Comparison of ENCODE assay signal across 25 cellular contexts in genomic region chr6:98894810-98895209, GRCh38. TPM values are rescaled to one million over a fixed set of nuclear protein-coding genes. Genes with fewer than 3 reads are reported as not detected.
DNase-seq lines count a peak whose midpoint lies in the region; ATAC-seq and TF ChIP-seq lines count a peak whose summit lies in the region.
"Had no signal": no experiment of that assay in that cellular context is flagged by ENCODE, and none has a peak within 500 bp of the region (broad histone marks: within the 10 kb centered on the region; RNA-seq: fewer than 3 reads in every experiment).

No MANE protein-coding gene starts in this region.

- no peaks in the 10 kb centered on the region for H4K20me1 ChIP-seq in IMR-90 (ENCODE audit: insufficient read depth, low read length)

- no peak overlapping the region for H4K5ac ChIP-seq in IMR-90 (ENCODE audit: low read depth, low read length)

- H3K4ac ChIP-seq in IMR-90 (ENCODE audit: low read depth, low read length), result no peak overlapping the region

- H3K9me3 ChIP-seq in IMR-90 (ENCODE audit: control insufficient read depth, insufficient read depth, low read length), result no peaks in the 10 kb centered on the region

- no peak overlapping the region for H4K91ac ChIP-seq in IMR-90 (ENCODE audit: insufficient read depth, low read depth, low read length)

- no peak overlapping the region for H3K4me3 ChIP-seq in IMR-90 (ENCODE audit: insufficient read depth, low read depth, low read length)
- H3K4me3 ChIP-seq in brain microvascular endothelial cell (ENCODE audit: low read depth, low read length), result no peak overlapping the region
- H3K4me3 ChIP-seq in skeletal muscle cell (ENCODE audit: low read depth, low read length), result no peak overlapping the region

- no peak overlapping the region for H2BK15ac ChIP-seq in IMR-90 (ENCODE audit: low read depth, low read length)

- no peak overlapping the region for H4K8ac ChIP-seq in IMR-90 (ENCODE audit: low read depth in 2 of 2, low read length in 2 of 2)

- intact Hi-C loops in IMR-90 (cut with micrococcal nuclease), result no loop called here

- H3K4me1 ChIP-seq in IMR-90 (ENCODE audit: control insufficient read depth, insufficient read depth, low read length), result no peaks in the 10 kb centered on the region

- no peak overlapping the region for H3K9ac ChIP-seq in IMR-90 (ENCODE audit: low read depth, low read length)
- H3K9ac ChIP-seq: KMS-11 had no signal

- no peak overlapping the region for H3K56ac ChIP-seq in IMR-90 (ENCODE audit: extremely low read depth, insufficient read depth, low read length)

- H3K79me1 ChIP-seq in IMR-90 (ENCODE audit: low read depth in 1 of 2, low read length in 2 of 2), result no peaks in the 10 kb centered on the region

- H2AK9ac ChIP-seq in IMR-90 (replicated peaks; ENCODE audit: low read depth, low read length, poor library complexity), result no peak overlapping the region

- H2BK5ac ChIP-seq in IMR-90 (ENCODE audit: low read depth, low read length, poor library complexity, severe bottlenecking), result no peak overlapping the region

- DNase-seq in IMR-90, result peak; percentile 4
- DNase-seq in brain microvascular endothelial cell, result peak; percentile 48
- DNase-seq in glomerular visceral epithelial cell (ENCODE audit: extremely low spot score), result peak; percentile 34
- peak; percentile 6 for DNase-seq in skeletal muscle cell (ENCODE audit: low read depth)
- no peak for DNase-seq in DMS 273 treated with DMSO at 0.1 percent for 48 hours (lab: John Stamatoyannopoulos, UW)
- DNase-seq in NCI-H526 treated with DMSO at 0.1 percent for 48 hours (lab: John Stamatoyannopoulos, UW), result no peak
- DNase-seq in GM19240 (ENCODE audit: insufficient read length, low spot score), result no peak
- DNase-seq: CD4-positive, alpha-beta memory T cell; effector CD4-positive, alpha-beta T cell; glutamatergic neuron; H7; left cardiac atrium; MV-4-11; naive thymus-derived CD4-positive, alpha-beta T cell; NCI-H146; NCI-H524 treated with DMSO at 0.1 percent for 48 hours; occipital lobe; small intestine; stimulated activated CD4-positive, alpha-beta T cell treated with anti-CD3 and anti-CD28 coated beads, Interleukin-2, amount 100 ng/mL, for 24 hours had no signal

- no peak for TF ChIP-seq POLR2A in IMR-90 (IDR thresholded peaks at IDR 0.05; ENCODE audit: low read depth, low read length)

- H3K4me2 ChIP-seq in IMR-90 (ENCODE audit: low read depth, low read length), result no peak overlapping the region
- H3K4me2 ChIP-seq: KMS-11 had no signal

- no peaks in the 10 kb centered on the region for H3K9me1 ChIP-seq in IMR-90 (ENCODE audit: insufficient read depth, low read length)

- POLR2A ChIA-PET in IMR-90 (lab: Charles Lee; ENCODE audit: unreplicated experiment), result no interaction called here

- ATAC-seq in IMR-90 (ENCODE audit: low read depth) (no peak), GM19452 (IDR thresholded peaks at IDR 0.05; ENCODE audit: unreplicated experiment) (no peak)
- ATAC-seq: activated naive CD4-positive, alpha-beta T cell treated with anti-CD3 and anti-CD28 coated beads, Interleukin-2, amount 50 U/mL, for 72 hours; esophagus mucosa; left cardiac atrium; naive thymus-derived CD4-positive, alpha-beta T cell; WTC11 had no signal

- no peak overlapping the region for H2AFZ ChIP-seq in IMR-90 (replicated peaks; ENCODE audit: low read length, poor library complexity)

- no peak overlapping the region for H3K23ac ChIP-seq in IMR-90 (ENCODE audit: low read depth, low read length)

- H3K27ac ChIP-seq in IMR-90 (ENCODE audit: insufficient read depth, low read length) (no peak overlapping the region), brain microvascular endothelial cell (no peak overlapping the region)
- H3K27ac ChIP-seq: KMS-11, RWPE1 had no signal

- H3K18ac ChIP-seq in IMR-90 (ENCODE audit: low read depth, low read length), result no peak overlapping the region

- H3K27me3 ChIP-seq in IMR-90 (ENCODE audit: control insufficient read depth, insufficient read depth, low read length) (no peaks in the 10 kb centered on the region), brain microvascular endothelial cell (replicated peaks) (no peaks in the 10 kb centered on the region)

- no peak overlapping the region for H2BK20ac ChIP-seq in IMR-90 (ENCODE audit: low read depth, low read length)

- CTCF ChIA-PET in IMR-90 (lab: Yijun Ruan, JAX), result no interaction called here

- dilution Hi-C loops in IMR-90 (cut with HindIII; ENCODE audit: low sequenced_read_pairs, unreplicated experiment), result no loop called here

- H2BK120ac ChIP-seq in IMR-90 (ENCODE audit: low read depth, low read length), result no peak overlapping the region

- BruUV-seq in IMR-90 (replicated peaks; lab: Mats Ljungman, UMichigan), result no TSS peak

- WGBS in IMR-90 (ENCODE audit: extremely low coverage in 2 of 2, insufficient read length in 1 of 2), 2 experiments, result no CpG with 5 or more reads among the region's 1 CpG

- no peak for TF ChIP-seq CTCF in IMR-90 (conservative IDR thresholded peaks at IDR 0.05; ENCODE audit: low read depth, low read length)
- no peak for TF ChIP-seq CTCF in brain microvascular endothelial cell (IDR thresholded peaks at IDR 0.05; ENCODE audit: low read depth, low read length, missing control alignments)

- TF ChIP-seq RAD21 in IMR-90 (IDR thresholded peaks at IDR 0.05; ENCODE audit: low read length), result no peak

- no peak overlapping the region for H3K14ac ChIP-seq in IMR-90 (replicated peaks; ENCODE audit: low read depth, low read length)

- no peak overlapping the region for H2AK5ac ChIP-seq in IMR-90 (ENCODE audit: low read depth, low read length)

- H3K36me3 ChIP-seq in IMR-90 (ENCODE audit: control insufficient read depth, insufficient read depth, low read length), result peaks cover 3% of the 10 kb centered on the region; the same call in 1 of the 2 replicates
- no peaks in the 10 kb centered on the region for H3K36me3 ChIP-seq in brain microvascular endothelial cell (replicated peaks)

- in situ Hi-C loops in IMR-90 (cut with MboI; ENCODE audit: low sequenced_read_pairs), result no loop called here
- in situ Hi-C loops in brain microvascular endothelial cell (cut with HindIII; ENCODE audit: low pct_ligation_motif_present, low sequenced_read_pairs), result no loop called here

TF ChIP-seq in IMR-90, 13 proteins besides CTCF, POLR2A, EP300 and RAD21:
- TF ChIP-seq CEBPB (IDR thresholded peaks at IDR 0.05; ENCODE audit: low read depth, low read length), result no peak
- no peak for TF ChIP-seq NFE2L2 (IDR thresholded peaks at IDR 0.05; ENCODE audit: low read depth, low read length)
- no peak for TF ChIP-seq FOS (IDR thresholded peaks at IDR 0.05; ENCODE audit: low read depth, low read length)
- no peak for TF ChIP-seq RCOR1 (IDR thresholded peaks at IDR 0.05; ENCODE audit: insufficient replicate concordance, low read length)
- no peak for TF ChIP-seq ELK1 (IDR thresholded peaks at IDR 0.05; ENCODE audit: borderline replicate concordance, low read depth, low read length)
- no peak for TF ChIP-seq BHLHE40 (IDR thresholded peaks at IDR 0.05; ENCODE audit: low read depth, low read length)
- no peak for TF ChIP-seq USF2 (IDR thresholded peaks at IDR 0.05; ENCODE audit: low read depth, low read length)
- no peak for TF ChIP-seq MXI1 (IDR thresholded peaks at IDR 0.05; ENCODE audit: borderline replicate concordance, low read depth, low read length)
- no peak for TF ChIP-seq CHD1 (IDR thresholded peaks at IDR 0.05; ENCODE audit: low read depth, low read length)
- no peak for TF ChIP-seq RFX5 (IDR thresholded peaks at IDR 0.05; ENCODE audit: low read depth, low read length)
- TF ChIP-seq SMC3 (IDR thresholded peaks at IDR 0.05; ENCODE audit: low read depth, low read length), result no peak
- TF ChIP-seq MAFK (IDR thresholded peaks at IDR 0.05; ENCODE audit: low read depth, low read length), result no peak

RNA-seq across cellular contexts. Expression of gene FBXL4, which starts 52.9 kb away (rescaled TPM):
- 16.1 and 17.6 TPM in 2 replicates for total RNA-seq in IMR-90 (2012; rRNA removed)
- polyA plus RNA-seq in IMR-90 (2012; rRNA removed), result 6.1 and 7.8 TPM in 2 replicates
- polyA plus RNA-seq in IMR-90 (2012; cell fraction: cytosol; rRNA removed), result 2.5 and 3.7 TPM in 2 replicates
- 1.7 and 9.2 TPM in 2 replicates for polyA plus RNA-seq in IMR-90 (2012; cell fraction: nucleus; rRNA removed; ENCODE audit: low replicate concordance)

Comparison
In these comparisons a context has a peak if more than half of its experiments do, and no peak if none do; other contexts are left out.
1. DNase-seq: peak in IMR-90 (single experiment), brain microvascular endothelial cell (single experiment), glomerular visceral epithelial cell (single experiment) and skeletal muscle cell (single experiment); none in DMS 273 treated with DMSO at 0.1 percent for 48 hours (single experiment), NCI-H526 treated with DMSO at 0.1 percent for 48 hours (single experiment) and GM19240 (single experiment).